Comparison of ENCODE assay signal across 1 cellular context in the genomic region with DNA sequence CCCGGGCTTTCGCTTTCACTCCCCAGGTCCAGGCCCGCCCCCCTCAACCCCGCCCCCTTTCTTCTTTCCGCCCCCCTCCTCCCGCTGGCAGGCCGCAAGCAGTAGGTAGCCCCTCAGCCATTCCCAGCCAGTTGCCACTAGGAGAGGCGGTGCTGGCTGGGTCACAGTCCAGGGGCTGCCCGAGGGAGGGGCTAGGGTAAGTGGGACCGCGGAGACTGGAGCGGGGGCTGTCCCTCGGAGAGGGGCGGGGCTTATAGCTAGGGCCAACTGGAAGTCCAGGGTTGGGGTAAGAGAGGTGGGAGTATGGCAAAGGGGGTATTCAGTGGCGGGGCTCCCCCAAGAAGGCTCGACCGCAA.
TF ChIP-seq lines count a peak whose summit lies in the region.

No MANE protein-coding gene starts in this region.

TF ChIP-seq in endothelial cell of umbilical vein, 7 proteins besides CTCF, POLR2A, EP300 and RAD21:
- TF ChIP-seq, protein P1, sequence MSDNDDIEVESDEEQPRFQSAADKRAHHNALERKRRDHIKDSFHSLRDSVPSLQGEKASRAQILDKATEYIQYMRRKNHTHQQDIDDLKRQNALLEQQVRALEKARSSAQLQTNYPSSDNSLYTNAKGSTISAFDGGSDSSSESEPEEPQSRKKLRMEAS (IDR thresholded peaks at IDR 0.05; ENCODE audit: insufficient read depth, insufficient read length) = peak; percentile 1
- no peak for TF ChIP-seq GATA2 (IDR thresholded peaks at IDR 0.05; ENCODE audit: insufficient read depth, insufficient read length, low read depth, low read length)
